8 cellular contexts compared by ENCODE assay signal in the genomic region with DNA sequence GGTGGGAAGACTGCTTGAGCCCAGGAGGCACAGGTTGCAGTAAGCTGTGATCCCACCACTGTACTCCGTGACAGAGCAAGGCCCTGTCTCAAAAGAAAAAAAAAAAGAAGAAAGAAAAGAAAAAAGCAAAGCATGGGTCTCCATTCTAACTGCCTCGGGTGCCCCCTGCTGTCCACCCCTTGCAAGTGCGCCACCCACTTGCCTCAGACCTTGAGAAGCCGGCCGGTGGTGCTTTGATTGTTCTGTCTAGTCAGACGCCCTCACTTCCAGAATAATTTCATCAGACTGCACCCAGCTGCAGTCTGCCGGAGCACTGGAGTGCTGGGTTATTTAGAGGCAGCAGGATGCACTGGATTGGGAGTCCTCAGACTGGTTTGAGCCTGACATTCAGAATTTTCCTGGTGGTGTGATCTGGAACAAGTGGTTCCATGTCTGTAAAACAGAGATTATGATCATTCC. TPM values are rescaled to one million over a fixed set of nuclear protein-coding genes. Genes with fewer than 3 reads are reported as not detected.
DNase-seq lines count a peak whose midpoint lies in the region; ATAC-seq and TF ChIP-seq lines count a peak whose summit lies in the region.

No MANE protein-coding gene starts in this region.

- H3K4me1 ChIP-seq in adipocyte (ENCODE audit: control insufficient read depth, insufficient read depth, low read length) (no peaks in the 10 kb centered on the region), left ventricle myocardium inferior (no peaks in the 10 kb centered on the region), sigmoid colon (no peaks in the 10 kb centered on the region)

- H3K9me3 ChIP-seq in T-helper 17 cell (ENCODE audit: control insufficient read depth, low read length, poor library complexity, severe bottlenecking) (no peaks in the 10 kb centered on the region), adipocyte (ENCODE audit: control insufficient read depth, low read length) (peaks cover 6% of the 10 kb centered on the region), left ventricle myocardium inferior (replicated peaks) (no peaks in the 10 kb centered on the region), sigmoid colon (peaks cover 0 to 3% (median 0%) of the 10 kb centered on the region in 4 donors)

- TF ChIP-seq CTCF in left ventricle myocardium inferior (IDR thresholded peaks at IDR 0.05; ENCODE audit: borderline replicate concordance) (peak; percentile 96), sigmoid colon (IDR thresholded peaks at IDR 0.05) (peak in 3 of 4 experiments; percentile 40 to 88 (median 52))

- no peak for TF ChIP-seq POLR2A in sigmoid colon (IDR thresholded peaks at IDR 0.05)

- H3K4me3 ChIP-seq in adipocyte (ENCODE audit: low read length) = no peak overlapping the region
- H3K4me3 ChIP-seq in left ventricle myocardium inferior = no peak overlapping the region
- no peak overlapping the region for H3K4me3 ChIP-seq in sigmoid colon

- no peaks in the 10 kb centered on the region for H3K36me3 Mint-ChIP-seq in T-helper 17 cell (ENCODE audit: low read depth)

- no peak for TF ChIP-seq EP300 in sigmoid colon (IDR thresholded peaks at IDR 0.05)

- H3K27me3 ChIP-seq in adipocyte (replicated peaks; ENCODE audit: control insufficient read depth, insufficient read depth, low read length) (peaks cover 60% of the 10 kb centered on the region), left ventricle myocardium inferior (ENCODE audit: low read depth) (no peaks in the 10 kb centered on the region), sigmoid colon (peaks cover 0 to 5% (median 0%) of the 10 kb centered on the region in 3 donors)

- H3K9ac ChIP-seq in adipocyte (ENCODE audit: low read length) = no peak overlapping the region

- ATAC-seq in T-helper 17 cell = peak; percentile 91
- ATAC-seq in GM19455 (IDR thresholded peaks at IDR 0.05; ENCODE audit: unreplicated experiment) = no peak

- intact Hi-C loops in left ventricle myocardium inferior (cut with micrococcal nuclease) = no loop called here
- intact Hi-C loops in sigmoid colon (cut with DNase I) = loop anchor here (5.0 kb wide), 1 partner anchor 270 kb away; no protein-coding TSS in a partner anchor

- H3K27me3 Mint-ChIP-seq in T-helper 17 cell = peaks cover 26% of the 10 kb centered on the region

- H3K4me1 Mint-ChIP-seq in T-helper 17 cell = peaks cover 7% of the 10 kb centered on the region

- DNase-seq in NCI-H1436 (lab: John Stamatoyannopoulos, UW) (peak; percentile 71), NCI-H1436 treated with DMSO at 0.1 percent for 48 hours (lab: John Stamatoyannopoulos, UW) (no peak), NCI-H1694 treated with DMSO at 0.1 percent for 48 hours (lab: John Stamatoyannopoulos, UW) (peak; percentile 47), T-helper 17 cell (peak; percentile 48 to 67 (median 56)), adipocyte (ENCODE audit: low read depth) (peak; percentile 93), left ventricle myocardium inferior (peak; percentile 72), sigmoid colon (peak; percentile 78)

- H3K27ac Mint-ChIP-seq in T-helper 17 cell = no peak overlapping the region

- no peak overlapping the region for H3K27ac ChIP-seq in left ventricle myocardium inferior (replicated peaks)
- no peak overlapping the region for H3K27ac ChIP-seq in sigmoid colon

- H3K4me3 Mint-ChIP-seq in T-helper 17 cell = no peak overlapping the region

- H3K36me3 ChIP-seq in adipocyte (ENCODE audit: control insufficient read depth, insufficient read depth, low read length, severe bottlenecking) (no peaks in the 10 kb centered on the region), left ventricle myocardium inferior (no peaks in the 10 kb centered on the region), sigmoid colon (no peaks in the 10 kb centered on the region)

- whole genome bisulfite sequencing in sigmoid colon, 2 donors = 2 to 3% methylated on average over 7 of the region's 7 CpGs

RNA-seq across cellular contexts. Expression of gene TM9SF4, which starts 17.6 kb away (rescaled TPM):
- total RNA-seq in T-helper 17 cell (10 to 100 TPM; 41.2 to 42.4 TPM), left ventricle myocardium inferior (27.0 TPM), sigmoid colon (10 to 100 TPM; 15.3 to 24.0 (median 19.1) TPM)
- 10 to 100 TPM in 1 of 3 donors, 1 to 10 TPM in 2; 6.6 to 38.3 (median 9.0) TPM for polyA plus RNA-seq in sigmoid colon

RNA-seq across cellular contexts. Expression of gene HCK, which starts 39.9 kb away (rescaled TPM):
- total RNA-seq in T-helper 17 cell (1 to 10 TPM; 1.3 to 7.5 TPM), left ventricle myocardium inferior (4.3 TPM), sigmoid colon (10 to 100 TPM in 2 of 4 donors, 1 to 10 TPM in 2; 8.6 to 28.0 (median 10.7) TPM)
- polyA plus RNA-seq in sigmoid colon = 10 to 100 TPM; 17.5 to 25.8 (median 20.6) TPM
